33 cellular contexts compared by ENCODE assay signal in genomic region chr4:966266-967112, GRCh38. TPM values are rescaled to one million over a fixed set of nuclear protein-coding genes. Genes with fewer than 3 reads are reported as not detected.
"Had no signal": no experiment of that assay in that cellular context is flagged by ENCODE, and none has a peak within 500 bp of the region (broad histone marks: within the 10 kb centered on the region; RNA-seq: fewer than 3 reads in every experiment).

No MANE protein-coding gene starts in this region.

- ATAC-seq: activated CD8-positive, alpha-beta memory T cell treated with anti-CD3 and anti-CD28 coated beads, Interleukin-2, amount 10 ng/mL, durations not matched to agents 7 days and 5 days; activated naive CD8-positive, alpha-beta T cell treated with anti-CD3 and anti-CD28 coated beads, Interleukin-2, amount 50 U/mL, for 24 hours; T-cell had no signal

- H3K27me3 ChIP-seq: ascending aorta, Peyer's patch had no signal

- DNase-seq: activated B cell treated with CpG ODN at 0.5 μM for 24 hours; activated CD4-positive, alpha-beta T cell treated with anti-CD3 and anti-CD28 coated beads for 1 hour; activated CD4-positive, alpha-beta T cell treated with anti-CD3 and anti-CD28 coated beads, Interleukin-2, amount 10 ng/mL, durations not matched to agents 24 days and 14 days; activated CD4-positive, alpha-beta T cell treated with anti-CD3 and anti-CD28 coated beads, Interleukin-2, amount 50 U/mL, for 48 hours; activated CD8-positive, alpha-beta memory T cell treated with anti-CD3 and anti-CD28 coated beads, Interleukin-2, amount 10 ng/mL, durations not matched to agents 7 days and 5 days; activated effector memory CD4-positive, alpha-beta T cell treated with anti-CD3 and anti-CD28 coated beads, Interleukin-2, amount 50 U/mL, for 16 hours; activated naive CD4-positive, alpha-beta T cell treated with Interleukin-2 at 50 U/mL for 16 hours; activated naive CD8-positive, alpha-beta T cell treated with anti-CD3 and anti-CD28 coated beads, Interleukin-2, amount 50 U/mL, for 24 hours; activated T-cell treated with anti-CD3 and anti-CD28 coated beads, Interleukin-2, amount 50 U/mL, for 24 hours; amniotic stem cell; KG1; NCI-H1092; NCI-H1417; NCI-H1694; NCI-H2029 treated with DMSO at 0.1 percent for 48 hours; NCI-H345; NCI-H510A treated with DMSO at 0.1 percent for 48 hours; NCI-H748 treated with DMSO at 0.1 percent for 48 hours; Peyer's patch; SHP77 treated with DMSO at 0.1 percent for 48 hours; T-cell; T-helper 2 cell; T1000 had no signal

- H3K4me3 ChIP-seq: ascending aorta, Peyer's patch had no signal

- H3K9me3 ChIP-seq: ascending aorta, Peyer's patch had no signal

- H3K27me3 Mint-ChIP-seq: activated B cell treated with CpG ODN at 0.5 μM for 24 hours; activated CD4-positive, alpha-beta T cell treated with anti-CD3 and anti-CD28 coated beads, Interleukin-2, amount 10 ng/mL, durations not matched to agents 24 days and 14 days; activated CD8-positive, alpha-beta memory T cell treated with anti-CD3 and anti-CD28 coated beads, Interleukin-2, amount 10 ng/mL, durations not matched to agents 7 days and 5 days; activated naive CD8-positive, alpha-beta T cell treated with anti-CD3 and anti-CD28 coated beads, Interleukin-2, amount 50 U/mL, for 24 hours; activated T-cell treated with anti-CD3 and anti-CD28 coated beads, Interleukin-2, amount 50 U/mL, for 24 hours; brain; central memory CD8-positive, alpha-beta T cell; T-cell had no signal

- H3K27ac Mint-ChIP-seq: activated B cell treated with CpG ODN at 0.5 μM for 24 hours; activated CD4-positive, alpha-beta T cell treated with anti-CD3 and anti-CD28 coated beads, Interleukin-2, amount 10 ng/mL, durations not matched to agents 24 days and 14 days; activated CD8-positive, alpha-beta memory T cell treated with anti-CD3 and anti-CD28 coated beads, Interleukin-2, amount 10 ng/mL, durations not matched to agents 7 days and 5 days; activated naive CD4-positive, alpha-beta T cell treated with anti-CD3 and anti-CD28 coated beads, Interleukin-2, amount 50 U/mL, for 72 hours; activated naive CD8-positive, alpha-beta T cell treated with anti-CD3 and anti-CD28 coated beads, Interleukin-2, amount 50 U/mL, for 24 hours; activated T-cell treated with anti-CD3 and anti-CD28 coated beads, Interleukin-2, amount 50 U/mL, for 24 hours; brain; T-cell had no signal

- FAIRE-seq: TTC549 had no signal

- H3K36me3 Mint-ChIP-seq: activated CD8-positive, alpha-beta memory T cell treated with anti-CD3 and anti-CD28 coated beads, Interleukin-2, amount 10 ng/mL, durations not matched to agents 7 days and 5 days; activated naive CD4-positive, alpha-beta T cell treated with anti-CD3 and anti-CD28 coated beads, Interleukin-2, amount 50 U/mL, for 72 hours; brain; IgD-negative memory B cell; T-cell had no signal

- H3K9me3 Mint-ChIP-seq: activated B cell treated with CpG ODN at 0.5 μM for 24 hours; activated CD4-positive, alpha-beta T cell treated with anti-CD3 and anti-CD28 coated beads, Interleukin-2, amount 10 ng/mL, durations not matched to agents 24 days and 14 days; activated naive CD4-positive, alpha-beta T cell treated with anti-CD3 and anti-CD28 coated beads, Interleukin-2, amount 50 U/mL, for 72 hours; activated naive CD8-positive, alpha-beta T cell treated with anti-CD3 and anti-CD28 coated beads, Interleukin-2, amount 50 U/mL, for 24 hours; activated T-cell treated with anti-CD3 and anti-CD28 coated beads, Interleukin-2, amount 50 U/mL, for 24 hours; brain; central memory CD8-positive, alpha-beta T cell; IgD-negative memory B cell; T-cell had no signal

- H3K27ac ChIP-seq: ascending aorta, Peyer's patch, RWPE1 had no signal

- H3K4me3 Mint-ChIP-seq: activated B cell treated with CpG ODN at 0.5 μM for 24 hours; activated CD4-positive, alpha-beta T cell treated with anti-CD3 and anti-CD28 coated beads, Interleukin-2, amount 10 ng/mL, durations not matched to agents 24 days and 14 days; activated CD8-positive, alpha-beta memory T cell treated with anti-CD3 and anti-CD28 coated beads, Interleukin-2, amount 10 ng/mL, durations not matched to agents 7 days and 5 days; activated naive CD8-positive, alpha-beta T cell treated with anti-CD3 and anti-CD28 coated beads, Interleukin-2, amount 50 U/mL, for 24 hours; activated T-cell treated with anti-CD3 and anti-CD28 coated beads, Interleukin-2, amount 50 U/mL, for 24 hours; brain; central memory CD8-positive, alpha-beta T cell; IgD-negative memory B cell; T-cell had no signal

RNA-seq across cellular contexts. Expression of gene SLC26A1, which starts 26.7 kb away (rescaled TPM):
- total RNA-seq: activated B cell treated with CpG ODN at 0.5 μM for 24 hours; activated CD4-positive, alpha-beta T cell treated with anti-CD3 and anti-CD28 coated beads, Interleukin-2, amount 10 ng/mL, durations not matched to agents 24 days and 14 days; activated CD8-positive, alpha-beta memory T cell treated with anti-CD3 and anti-CD28 coated beads, Interleukin-2, amount 10 ng/mL, durations not matched to agents 7 days and 5 days; activated naive CD4-positive, alpha-beta T cell treated with anti-CD3 and anti-CD28 coated beads, Interleukin-2, amount 50 U/mL, for 72 hours; ascending aorta; LHCN-M2; M059J; SK-MEL-5 had no signal
